ENCODE assay signal across 1 cellular context in the genomic region with DNA sequence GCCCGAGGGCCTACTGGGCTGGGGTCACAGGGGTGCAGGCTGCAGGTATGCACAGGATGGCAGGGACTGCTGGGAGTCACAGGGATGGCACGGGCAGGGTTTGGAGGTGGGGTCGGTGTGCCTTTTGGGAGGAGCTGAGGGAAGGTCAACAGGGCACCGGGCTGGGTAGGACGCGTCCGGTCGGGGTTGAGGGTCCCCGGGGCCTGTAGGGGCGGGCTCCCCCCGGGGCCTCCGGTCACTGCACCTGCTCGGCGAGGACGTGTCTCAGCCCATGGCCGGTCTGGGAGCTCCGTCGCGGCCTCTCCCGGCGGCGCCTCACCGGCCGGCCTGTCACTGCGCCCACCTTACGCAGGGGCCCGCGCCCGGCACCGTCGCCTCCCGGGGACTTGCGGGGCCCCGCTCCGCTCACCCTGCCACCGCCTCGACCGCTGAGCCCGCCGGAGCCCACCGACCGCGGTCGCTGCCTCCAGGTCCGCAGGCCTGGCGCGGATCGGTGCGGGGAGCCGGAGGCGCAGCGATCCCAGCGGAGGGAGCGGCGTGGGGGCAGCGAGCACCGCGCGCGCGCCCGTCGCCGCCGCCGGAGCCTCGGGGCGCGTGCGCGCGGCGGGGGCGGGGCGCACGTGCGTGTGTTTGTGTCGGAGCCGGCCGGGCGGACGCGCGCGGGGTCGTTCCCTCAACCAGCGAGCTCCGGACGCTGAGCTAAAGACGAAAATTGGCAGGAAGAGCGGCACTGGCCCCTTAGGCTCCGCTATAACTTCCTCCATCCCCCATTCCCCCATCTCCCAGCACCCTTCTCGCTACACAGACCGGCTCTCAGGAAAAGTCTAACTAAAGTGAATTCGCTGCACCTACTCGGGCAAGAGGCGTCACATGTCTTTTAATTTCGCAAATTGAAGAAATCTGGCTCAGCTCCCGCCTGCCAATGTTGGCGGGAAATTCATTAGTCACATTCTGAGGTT.
TF ChIP-seq lines count a peak whose summit lies in the region.

A gene with protein sequence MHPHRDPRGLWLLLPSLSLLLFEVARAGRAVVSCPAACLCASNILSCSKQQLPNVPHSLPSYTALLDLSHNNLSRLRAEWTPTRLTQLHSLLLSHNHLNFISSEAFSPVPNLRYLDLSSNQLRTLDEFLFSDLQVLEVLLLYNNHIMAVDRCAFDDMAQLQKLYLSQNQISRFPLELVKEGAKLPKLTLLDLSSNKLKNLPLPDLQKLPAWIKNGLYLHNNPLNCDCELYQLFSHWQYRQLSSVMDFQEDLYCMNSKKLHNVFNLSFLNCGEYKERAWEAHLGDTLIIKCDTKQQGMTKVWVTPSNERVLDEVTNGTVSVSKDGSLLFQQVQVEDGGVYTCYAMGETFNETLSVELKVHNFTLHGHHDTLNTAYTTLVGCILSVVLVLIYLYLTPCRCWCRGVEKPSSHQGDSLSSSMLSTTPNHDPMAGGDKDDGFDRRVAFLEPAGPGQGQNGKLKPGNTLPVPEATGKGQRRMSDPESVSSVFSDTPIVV (minus strand): TSS at position 552 of the 959 bp plus-strand sequence. CDS start 815 bp downstream, outside the sequence.

TF ChIP-seq in HEK293, 187 proteins besides CTCF, POLR2A, EP300 and RAD21 (continued from another document and continues in another):
- TF ChIP-seq, protein P1, sequence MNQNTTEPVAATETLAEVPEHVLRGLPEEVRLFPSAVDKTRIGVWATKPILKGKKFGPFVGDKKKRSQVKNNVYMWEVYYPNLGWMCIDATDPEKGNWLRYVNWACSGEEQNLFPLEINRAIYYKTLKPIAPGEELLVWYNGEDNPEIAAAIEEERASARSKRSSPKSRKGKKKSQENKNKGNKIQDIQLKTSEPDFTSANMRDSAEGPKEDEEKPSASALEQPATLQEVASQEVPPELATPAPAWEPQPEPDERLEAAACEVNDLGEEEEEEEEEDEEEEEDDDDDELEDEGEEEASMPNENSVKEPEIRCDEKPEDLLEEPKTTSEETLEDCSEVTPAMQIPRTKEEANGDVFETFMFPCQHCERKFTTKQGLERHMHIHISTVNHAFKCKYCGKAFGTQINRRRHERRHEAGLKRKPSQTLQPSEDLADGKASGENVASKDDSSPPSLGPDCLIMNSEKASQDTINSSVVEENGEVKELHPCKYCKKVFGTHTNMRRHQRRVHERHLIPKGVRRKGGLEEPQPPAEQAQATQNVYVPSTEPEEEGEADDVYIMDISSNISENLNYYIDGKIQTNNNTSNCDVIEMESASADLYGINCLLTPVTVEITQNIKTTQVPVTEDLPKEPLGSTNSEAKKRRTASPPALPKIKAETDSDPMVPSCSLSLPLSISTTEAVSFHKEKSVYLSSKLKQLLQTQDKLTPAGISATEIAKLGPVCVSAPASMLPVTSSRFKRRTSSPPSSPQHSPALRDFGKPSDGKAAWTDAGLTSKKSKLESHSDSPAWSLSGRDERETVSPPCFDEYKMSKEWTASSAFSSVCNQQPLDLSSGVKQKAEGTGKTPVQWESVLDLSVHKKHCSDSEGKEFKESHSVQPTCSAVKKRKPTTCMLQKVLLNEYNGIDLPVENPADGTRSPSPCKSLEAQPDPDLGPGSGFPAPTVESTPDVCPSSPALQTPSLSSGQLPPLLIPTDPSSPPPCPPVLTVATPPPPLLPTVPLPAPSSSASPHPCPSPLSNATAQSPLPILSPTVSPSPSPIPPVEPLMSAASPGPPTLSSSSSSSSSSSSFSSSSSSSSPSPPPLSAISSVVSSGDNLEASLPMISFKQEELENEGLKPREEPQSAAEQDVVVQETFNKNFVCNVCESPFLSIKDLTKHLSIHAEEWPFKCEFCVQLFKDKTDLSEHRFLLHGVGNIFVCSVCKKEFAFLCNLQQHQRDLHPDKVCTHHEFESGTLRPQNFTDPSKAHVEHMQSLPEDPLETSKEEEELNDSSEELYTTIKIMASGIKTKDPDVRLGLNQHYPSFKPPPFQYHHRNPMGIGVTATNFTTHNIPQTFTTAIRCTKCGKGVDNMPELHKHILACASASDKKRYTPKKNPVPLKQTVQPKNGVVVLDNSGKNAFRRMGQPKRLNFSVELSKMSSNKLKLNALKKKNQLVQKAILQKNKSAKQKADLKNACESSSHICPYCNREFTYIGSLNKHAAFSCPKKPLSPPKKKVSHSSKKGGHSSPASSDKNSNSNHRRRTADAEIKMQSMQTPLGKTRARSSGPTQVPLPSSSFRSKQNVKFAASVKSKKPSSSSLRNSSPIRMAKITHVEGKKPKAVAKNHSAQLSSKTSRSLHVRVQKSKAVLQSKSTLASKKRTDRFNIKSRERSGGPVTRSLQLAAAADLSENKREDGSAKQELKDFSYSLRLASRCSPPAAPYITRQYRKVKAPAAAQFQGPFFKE (tag by site-specific recombination; IDR thresholded peaks at IDR 0.05; ENCODE audit: borderline replicate concordance), result no peak
- TF ChIP-seq MEIS1 (CRISPR knock-in tag; IDR thresholded peaks at IDR 0.05; ENCODE audit: borderline replicate concordance) (no peak), SP2 (tag by site-specific recombination; IDR thresholded peaks at IDR 0.05) (0 out of 2 replicates have a peak, but pooled peaks have one; percentile 8), KLF9 (tag by site-specific recombination; IDR thresholded peaks at IDR 0.05; ENCODE audit: low read depth) (peak; percentile 55; the same call in 1 of the 2 replicates), KLF10 (tag by site-specific recombination; IDR thresholded peaks at IDR 0.05) (0 out of 2 replicates have a peak, but pooled peaks have one; percentile 25), BCL11B (tag by site-specific recombination; IDR thresholded peaks at IDR 0.05; ENCODE audit: low read depth) (no peak), ZNF610 (tag by site-specific recombination; IDR thresholded peaks at IDR 0.05; ENCODE audit: borderline replicate concordance) (no peak), ZNF248 (tag by site-specific recombination; IDR thresholded peaks at IDR 0.05) (no peak), SALL2 (tag by site-specific recombination; IDR thresholded peaks at IDR 0.05; ENCODE audit: borderline replicate concordance) (no peak), ZNF830 (tag by site-specific recombination; IDR thresholded peaks at IDR 0.05; ENCODE audit: low read depth) (no peak), ZNF501 (tag by site-specific recombination; IDR thresholded peaks at IDR 0.05) (no peak), GLI4 (tag by site-specific recombination; IDR thresholded peaks at IDR 0.05) (no peak), ZNF341 (tag by site-specific recombination; IDR thresholded peaks at IDR 0.05; ENCODE audit: low read depth) (0 out of 2 replicates have a peak, but pooled peaks have one; percentile 42), MZF1 (tag by site-specific recombination; IDR thresholded peaks at IDR 0.05; ENCODE audit: borderline replicate concordance) (no peak), GFI1B (tag by site-specific recombination; IDR thresholded peaks at IDR 0.05) (no peak), ZNF202 (tag by site-specific recombination; IDR thresholded peaks at IDR 0.05; ENCODE audit: borderline replicate concordance) (no peak), ZNF670 (tag by site-specific recombination; IDR thresholded peaks at IDR 0.05; ENCODE audit: low read depth) (no peak), ZNF701 (tag by site-specific recombination; IDR thresholded peaks at IDR 0.05) (no peak), SP7 (tag by site-specific recombination; IDR thresholded peaks at IDR 0.05) (peak; percentile 24; the same call in 1 of the 2 replicates), ZNF24 (tag by site-specific recombination; IDR thresholded peaks at IDR 0.05) (peak; percentile 49; the same call in 1 of the 2 replicates), ZNF548 (tag by site-specific recombination; IDR thresholded peaks at IDR 0.05) (no peak)
- TF ChIP-seq, protein P2, sequence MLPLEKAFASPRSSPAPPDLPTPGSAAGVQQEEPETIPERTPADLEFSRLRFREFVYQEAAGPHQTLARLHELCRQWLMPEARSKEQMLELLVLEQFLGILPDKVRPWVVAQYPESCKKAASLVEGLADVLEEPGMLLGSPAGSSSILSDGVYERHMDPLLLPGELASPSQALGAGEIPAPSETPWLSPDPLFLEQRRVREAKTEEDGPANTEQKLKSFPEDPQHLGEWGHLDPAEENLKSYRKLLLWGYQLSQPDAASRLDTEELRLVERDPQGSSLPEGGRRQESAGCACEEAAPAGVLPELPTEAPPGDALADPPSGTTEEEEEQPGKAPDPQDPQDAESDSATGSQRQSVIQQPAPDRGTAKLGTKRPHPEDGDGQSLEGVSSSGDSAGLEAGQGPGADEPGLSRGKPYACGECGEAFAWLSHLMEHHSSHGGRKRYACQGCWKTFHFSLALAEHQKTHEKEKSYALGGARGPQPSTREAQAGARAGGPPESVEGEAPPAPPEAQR (tag by site-specific recombination; IDR thresholded peaks at IDR 0.05), result no peak
- TF ChIP-seq, protein P3, sequence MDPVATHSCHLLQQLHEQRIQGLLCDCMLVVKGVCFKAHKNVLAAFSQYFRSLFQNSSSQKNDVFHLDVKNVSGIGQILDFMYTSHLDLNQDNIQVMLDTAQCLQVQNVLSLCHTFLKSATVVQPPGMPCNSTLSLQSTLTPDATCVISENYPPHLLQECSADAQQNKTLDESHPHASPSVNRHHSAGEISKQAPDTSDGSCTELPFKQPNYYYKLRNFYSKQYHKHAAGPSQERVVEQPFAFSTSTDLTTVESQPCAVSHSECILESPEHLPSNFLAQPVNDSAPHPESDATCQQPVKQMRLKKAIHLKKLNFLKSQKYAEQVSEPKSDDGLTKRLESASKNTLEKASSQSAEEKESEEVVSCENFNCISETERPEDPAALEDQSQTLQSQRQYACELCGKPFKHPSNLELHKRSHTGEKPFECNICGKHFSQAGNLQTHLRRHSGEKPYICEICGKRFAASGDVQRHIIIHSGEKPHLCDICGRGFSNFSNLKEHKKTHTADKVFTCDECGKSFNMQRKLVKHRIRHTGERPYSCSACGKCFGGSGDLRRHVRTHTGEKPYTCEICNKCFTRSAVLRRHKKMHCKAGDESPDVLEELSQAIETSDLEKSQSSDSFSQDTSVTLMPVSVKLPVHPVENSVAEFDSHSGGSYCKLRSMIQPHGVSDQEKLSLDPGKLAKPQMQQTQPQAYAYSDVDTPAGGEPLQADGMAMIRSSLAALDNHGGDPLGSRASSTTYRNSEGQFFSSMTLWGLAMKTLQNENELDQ (tag by site-specific recombination; IDR thresholded peaks at IDR 0.05; ENCODE audit: low read depth), result no peak
- TF ChIP-seq, protein P4, sequence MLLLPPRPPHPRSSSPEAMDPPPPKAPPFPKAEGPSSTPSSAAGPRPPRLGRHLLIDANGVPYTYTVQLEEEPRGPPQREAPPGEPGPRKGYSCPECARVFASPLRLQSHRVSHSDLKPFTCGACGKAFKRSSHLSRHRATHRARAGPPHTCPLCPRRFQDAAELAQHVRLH (tag by site-specific recombination; IDR thresholded peaks at IDR 0.05), result no peak
- TF ChIP-seq, protein P5, sequence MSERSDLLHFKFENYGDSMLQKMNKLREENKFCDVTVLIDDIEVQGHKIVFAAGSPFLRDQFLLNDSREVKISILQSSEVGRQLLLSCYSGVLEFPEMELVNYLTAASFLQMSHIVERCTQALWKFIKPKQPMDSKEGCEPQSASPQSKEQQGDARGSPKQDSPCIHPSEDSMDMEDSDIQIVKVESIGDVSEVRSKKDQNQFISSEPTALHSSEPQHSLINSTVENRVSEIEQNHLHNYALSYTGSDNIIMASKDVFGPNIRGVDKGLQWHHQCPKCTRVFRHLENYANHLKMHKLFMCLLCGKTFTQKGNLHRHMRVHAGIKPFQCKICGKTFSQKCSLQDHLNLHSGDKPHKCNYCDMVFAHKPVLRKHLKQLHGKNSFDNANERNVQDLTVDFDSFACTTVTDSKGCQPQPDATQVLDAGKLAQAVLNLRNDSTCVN (tag by site-specific recombination; optimal IDR thresholded peaks at IDR 0.05), result peak; percentile 72
- TF ChIP-seq, protein P6, sequence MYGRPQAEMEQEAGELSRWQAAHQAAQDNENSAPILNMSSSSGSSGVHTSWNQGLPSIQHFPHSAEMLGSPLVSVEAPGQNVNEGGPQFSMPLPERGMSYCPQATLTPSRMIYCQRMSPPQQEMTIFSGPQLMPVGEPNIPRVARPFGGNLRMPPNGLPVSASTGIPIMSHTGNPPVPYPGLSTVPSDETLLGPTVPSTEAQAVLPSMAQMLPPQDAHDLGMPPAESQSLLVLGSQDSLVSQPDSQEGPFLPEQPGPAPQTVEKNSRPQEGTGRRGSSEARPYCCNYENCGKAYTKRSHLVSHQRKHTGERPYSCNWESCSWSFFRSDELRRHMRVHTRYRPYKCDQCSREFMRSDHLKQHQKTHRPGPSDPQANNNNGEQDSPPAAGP (tag by site-specific recombination; IDR thresholded peaks at IDR 0.05), result no peak
- TF ChIP-seq, protein P7, sequence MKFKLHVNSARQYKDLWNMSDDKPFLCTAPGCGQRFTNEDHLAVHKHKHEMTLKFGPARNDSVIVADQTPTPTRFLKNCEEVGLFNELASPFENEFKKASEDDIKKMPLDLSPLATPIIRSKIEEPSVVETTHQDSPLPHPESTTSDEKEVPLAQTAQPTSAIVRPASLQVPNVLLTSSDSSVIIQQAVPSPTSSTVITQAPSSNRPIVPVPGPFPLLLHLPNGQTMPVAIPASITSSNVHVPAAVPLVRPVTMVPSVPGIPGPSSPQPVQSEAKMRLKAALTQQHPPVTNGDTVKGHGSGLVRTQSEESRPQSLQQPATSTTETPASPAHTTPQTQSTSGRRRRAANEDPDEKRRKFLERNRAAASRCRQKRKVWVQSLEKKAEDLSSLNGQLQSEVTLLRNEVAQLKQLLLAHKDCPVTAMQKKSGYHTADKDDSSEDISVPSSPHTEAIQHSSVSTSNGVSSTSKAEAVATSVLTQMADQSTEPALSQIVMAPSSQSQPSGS (tag by site-specific recombination; IDR thresholded peaks at IDR 0.05; ENCODE audit: low read depth), result no peak
- TF ChIP-seq, protein P8, sequence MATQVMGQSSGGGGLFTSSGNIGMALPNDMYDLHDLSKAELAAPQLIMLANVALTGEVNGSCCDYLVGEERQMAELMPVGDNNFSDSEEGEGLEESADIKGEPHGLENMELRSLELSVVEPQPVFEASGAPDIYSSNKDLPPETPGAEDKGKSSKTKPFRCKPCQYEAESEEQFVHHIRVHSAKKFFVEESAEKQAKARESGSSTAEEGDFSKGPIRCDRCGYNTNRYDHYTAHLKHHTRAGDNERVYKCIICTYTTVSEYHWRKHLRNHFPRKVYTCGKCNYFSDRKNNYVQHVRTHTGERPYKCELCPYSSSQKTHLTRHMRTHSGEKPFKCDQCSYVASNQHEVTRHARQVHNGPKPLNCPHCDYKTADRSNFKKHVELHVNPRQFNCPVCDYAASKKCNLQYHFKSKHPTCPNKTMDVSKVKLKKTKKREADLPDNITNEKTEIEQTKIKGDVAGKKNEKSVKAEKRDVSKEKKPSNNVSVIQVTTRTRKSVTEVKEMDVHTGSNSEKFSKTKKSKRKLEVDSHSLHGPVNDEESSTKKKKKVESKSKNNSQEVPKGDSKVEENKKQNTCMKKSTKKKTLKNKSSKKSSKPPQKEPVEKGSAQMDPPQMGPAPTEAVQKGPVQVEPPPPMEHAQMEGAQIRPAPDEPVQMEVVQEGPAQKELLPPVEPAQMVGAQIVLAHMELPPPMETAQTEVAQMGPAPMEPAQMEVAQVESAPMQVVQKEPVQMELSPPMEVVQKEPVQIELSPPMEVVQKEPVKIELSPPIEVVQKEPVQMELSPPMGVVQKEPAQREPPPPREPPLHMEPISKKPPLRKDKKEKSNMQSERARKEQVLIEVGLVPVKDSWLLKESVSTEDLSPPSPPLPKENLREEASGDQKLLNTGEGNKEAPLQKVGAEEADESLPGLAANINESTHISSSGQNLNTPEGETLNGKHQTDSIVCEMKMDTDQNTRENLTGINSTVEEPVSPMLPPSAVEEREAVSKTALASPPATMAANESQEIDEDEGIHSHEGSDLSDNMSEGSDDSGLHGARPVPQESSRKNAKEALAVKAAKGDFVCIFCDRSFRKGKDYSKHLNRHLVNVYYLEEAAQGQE (tag by site-specific recombination; IDR thresholded peaks at IDR 0.05), result no peak
- TF ChIP-seq, protein P9, sequence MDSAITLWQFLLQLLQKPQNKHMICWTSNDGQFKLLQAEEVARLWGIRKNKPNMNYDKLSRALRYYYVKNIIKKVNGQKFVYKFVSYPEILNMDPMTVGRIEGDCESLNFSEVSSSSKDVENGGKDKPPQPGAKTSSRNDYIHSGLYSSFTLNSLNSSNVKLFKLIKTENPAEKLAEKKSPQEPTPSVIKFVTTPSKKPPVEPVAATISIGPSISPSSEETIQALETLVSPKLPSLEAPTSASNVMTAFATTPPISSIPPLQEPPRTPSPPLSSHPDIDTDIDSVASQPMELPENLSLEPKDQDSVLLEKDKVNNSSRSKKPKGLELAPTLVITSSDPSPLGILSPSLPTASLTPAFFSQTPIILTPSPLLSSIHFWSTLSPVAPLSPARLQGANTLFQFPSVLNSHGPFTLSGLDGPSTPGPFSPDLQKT (IDR thresholded peaks at IDR 0.05; ENCODE audit: borderline replicate concordance, low read depth, low read length), result no peak
